26 cellular contexts compared by ENCODE assay signal in genomic region chr11:123157995-123158394, GRCh38. TPM values are rescaled to one million over a fixed set of nuclear protein-coding genes. Genes with fewer than 3 reads are reported as not detected.
DNase-seq lines count a peak whose midpoint lies in the region; ATAC-seq and TF ChIP-seq lines count a peak whose summit lies in the region.
"Had no signal": no experiment of that assay in that cellular context is flagged by ENCODE, and none has a peak within 500 bp of the region (broad histone marks: within the 10 kb centered on the region; RNA-seq: fewer than 3 reads in every experiment).

No MANE protein-coding gene starts in this region.

- POLR2A ChIA-PET in A673 (lab: Charles Lee; ENCODE audit: low non-redundant PET): no interaction called here

- H3K23ac ChIP-seq in mesenchymal stem cell (ENCODE audit: low read length in 2 of 2): no peak overlapping the region

- H3K9ac ChIP-seq in Loucy (ENCODE audit: low read depth, low read length, poor library complexity, severe bottlenecking): no peak overlapping the region
- H3K9ac ChIP-seq in mesenchymal stem cell (ENCODE audit: low read length): no peak overlapping the region
- H3K9ac ChIP-seq: BLaER1 had no signal

- TF ChIP-seq CTCF in A673 (conservative IDR thresholded peaks at IDR 0.05; ENCODE audit: low read depth, low read length): no peak
- no peak for TF ChIP-seq CTCF in Loucy (conservative IDR thresholded peaks at IDR 0.05; ENCODE audit: low read length)
- no peak for TF ChIP-seq CTCF in RWPE2 (IDR thresholded peaks at IDR 0.05; ENCODE audit: poor library complexity, severe bottlenecking)

- H3K4me2 ChIP-seq in Loucy (ENCODE audit: low read depth, low read length, poor library complexity, severe bottlenecking): peak overlapping the region; percentile 17
- no peak overlapping the region for H3K4me2 ChIP-seq in mesenchymal stem cell (ENCODE audit: low read length, poor library complexity, severe bottlenecking)
- H3K4me2 ChIP-seq: BLaER1 had no signal

- H4K91ac ChIP-seq in mesenchymal stem cell (ENCODE audit: low read length): peak overlapping the region; percentile 10

- H3K36me3 ChIP-seq in A673 (ENCODE audit: insufficient read depth, low read length, poor library complexity, severe bottlenecking) (no peaks in the 10 kb centered on the region), Loucy (ENCODE audit: insufficient read depth, low read length) (no peaks in the 10 kb centered on the region), RWPE2 (ENCODE audit: low read depth) (peaks cover 5% of the 10 kb centered on the region; the same call in 1 of the 2 replicates), mesenchymal stem cell (ENCODE audit: control insufficient read depth in 1 of 2, insufficient read depth in 2 of 2, low read depth in 1 of 2, low read length in 2 of 2) (peaks cover 0 to 81% of the 10 kb centered on the region in 2 experiments)
- H3K36me3 ChIP-seq: BLaER1, tibial artery, WERI-Rb-1 had no signal

- 95% methylated on average over 6 of the region's 7 CpGs for WGBS in mesenchymal stem cell

- intact Hi-C loops in A673 (cut with micrococcal nuclease; ENCODE audit: unreplicated experiment): no loop called here

- H3K79me2 ChIP-seq in Loucy (ENCODE audit: insufficient read depth, low read length): no peaks in the 10 kb centered on the region

- no peak overlapping the region for H2BK120ac ChIP-seq in mesenchymal stem cell (ENCODE audit: low read depth, low read length)

- no TSS peak for BruUV-seq in A673 (replicated peaks; lab: Mats Ljungman, UMichigan)

- peak overlapping the region; percentile 57 for H3K27ac ChIP-seq in A673 (ENCODE audit: low read depth, low read length, poor library complexity, severe bottlenecking)
- peak overlapping the region; percentile 21 for H3K27ac ChIP-seq in RWPE2 (ENCODE audit: poor library complexity, severe bottlenecking)
- H3K27ac ChIP-seq in mesenchymal stem cell (ENCODE audit: low read length, poor library complexity, severe bottlenecking): no peak overlapping the region
- H3K27ac ChIP-seq: BLaER1, body of pancreas, foreskin keratinocyte, tibial artery, WERI-Rb-1 had no signal

- H3F3A ChIP-seq in Loucy (ENCODE audit: low read depth): no peaks in the 10 kb centered on the region

- H3K4me3 ChIP-seq in A673 (ENCODE audit: low read depth, low read length, poor library complexity, severe bottlenecking) (no peak overlapping the region), Loucy (ENCODE audit: low read length, poor library complexity, severe bottlenecking) (no peak overlapping the region), RWPE2 (ENCODE audit: severe bottlenecking) (no peak overlapping the region), mesenchymal stem cell (ENCODE audit: insufficient read depth in 1 of 2, low read depth in 1 of 2, low read length in 2 of 2) (no peak overlapping the region)
- H3K4me3 ChIP-seq: BLaER1, body of pancreas, tibial artery had no signal

- H3K27me3 ChIP-seq in A673 (replicated peaks; ENCODE audit: insufficient read depth, low read depth, low read length, poor library complexity) (no peaks in the 10 kb centered on the region), Loucy (ENCODE audit: insufficient read depth, low read length, poor library complexity, severe bottlenecking) (no peaks in the 10 kb centered on the region), RWPE2 (ENCODE audit: insufficient read depth, poor library complexity, severe bottlenecking) (no peaks in the 10 kb centered on the region), mesenchymal stem cell (ENCODE audit: control insufficient read depth in 1 of 2, insufficient read depth in 1 of 2, low read length in 2 of 2) (no peaks in the 10 kb centered on the region)
- H3K27me3 ChIP-seq: BLaER1, body of pancreas, foreskin keratinocyte, tibial artery had no signal

- peaks cover 49% of the 10 kb centered on the region for H3K4me1 ChIP-seq in A673 (ENCODE audit: insufficient read depth, low read length, poor library complexity, severe bottlenecking)
- peaks cover 21% of the 10 kb centered on the region for H3K4me1 ChIP-seq in Loucy (ENCODE audit: insufficient read depth, low read length, poor library complexity, severe bottlenecking)
- peaks cover 22% of the 10 kb centered on the region for H3K4me1 ChIP-seq in RWPE2 (ENCODE audit: insufficient read depth, poor library complexity, severe bottlenecking)
- peaks cover 4% of the 10 kb centered on the region for H3K4me1 ChIP-seq in mesenchymal stem cell (ENCODE audit: control insufficient read depth, insufficient read depth, low read depth, low read length)
- H3K4me1 ChIP-seq: body of pancreas, tibial artery had no signal

- no peak for ATAC-seq in RWPE2 (ENCODE audit: low read depth)
- ATAC-seq: body of pancreas, foreskin keratinocyte had no signal

- H2AFZ ChIP-seq in Loucy (ENCODE audit: low read length): peak overlapping the region; percentile 11; the same call in 1 of the 2 replicates
- H2AFZ ChIP-seq in mesenchymal stem cell (ENCODE audit: low read depth, low read length): no peak overlapping the region

- CTCF ChIA-PET in A673 (lab: Charles Lee): no interaction called here

- DNase-seq in A673 (ENCODE audit: low spot score): no peak
- DNase-seq in RWPE2 (ENCODE audit: low spot score): no peak
- DNase-seq in mesenchymal stem cell: no peak
- no peak for DNase-seq in stimulated activated CD4-positive, alpha-beta T cell treated with anti-CD3 and anti-CD28 coated beads, Interleukin-2, amount 100 ng/mL, for 24 hours
- DNase-seq in NCI-H345 treated with DMSO at 0.1 percent for 48 hours (lab: John Stamatoyannopoulos, UW; ENCODE audit: unreplicated experiment): no peak
- no peak for DNase-seq in HCEC 1CT
- DNase-seq: activated CD4-positive, alpha-beta T cell treated with anti-CD3 and anti-CD28 coated beads, Interleukin-2, amount 50 U/mL, for 1 hour; activated naive CD4-positive, alpha-beta T cell; activated T-cell treated with anti-CD3 and anti-CD28 coated beads, Interleukin-2, amount 50 U/mL, for 48 hours; body of pancreas; COR-L47; DMS53; effector CD4-positive, alpha-beta T cell; foreskin keratinocyte; GOT3; hippocampal formation; NCI-H1092; NCI-H187 treated with DMSO at 0.1 percent for 48 hours; NCI-H446; SHP77 treated with DMSO at 0.1 percent for 48 hours; stimulated activated naive CD4-positive, alpha-beta T cell treated with Interleukin-2 at 50 U/mL for 16 hours; T1000; tibial artery; WERI-Rb-1 had no signal

- H3K79me1 ChIP-seq in mesenchymal stem cell (replicated peaks; ENCODE audit: low read length, poor library complexity, severe bottlenecking): peaks cover 8% of the 10 kb centered on the region

- H2BK12ac ChIP-seq in mesenchymal stem cell (ENCODE audit: low read length in 2 of 2): no peak overlapping the region

- no peak overlapping the region for H2BK5ac ChIP-seq in mesenchymal stem cell (ENCODE audit: low read depth, low read length, poor library complexity, severe bottlenecking)

- no peak overlapping the region for H2BK15ac ChIP-seq in mesenchymal stem cell (ENCODE audit: low read depth, poor library complexity, severe bottlenecking)

- no peak overlapping the region for H3K18ac ChIP-seq in mesenchymal stem cell (ENCODE audit: low read depth in 1 of 2, low read length in 2 of 2)

- no peaks in the 10 kb centered on the region for H3K9me3 ChIP-seq in A673 (ENCODE audit: low read depth, low read length, poor library complexity, severe bottlenecking)
- no peaks in the 10 kb centered on the region for H3K9me3 ChIP-seq in Loucy (ENCODE audit: insufficient read depth, low read depth, low read length)
- H3K9me3 ChIP-seq in RWPE2 (ENCODE audit: severe bottlenecking): no peaks in the 10 kb centered on the region
- no peaks in the 10 kb centered on the region for H3K9me3 ChIP-seq in mesenchymal stem cell (ENCODE audit: control insufficient read depth, low read length)
- H3K9me3 ChIP-seq: BLaER1, body of pancreas, tibial artery had no signal

- H3K14ac ChIP-seq in mesenchymal stem cell (ENCODE audit: low read length in 2 of 2): no peak overlapping the region

- H4K20me1 ChIP-seq in Loucy (ENCODE audit: insufficient read depth, low read length, poor library complexity, severe bottlenecking): no peaks in the 10 kb centered on the region
- H4K20me1 ChIP-seq: BLaER1 had no signal

- no peaks in the 10 kb centered on the region for H3K9me2 ChIP-seq in Loucy (replicated peaks; ENCODE audit: low read depth, low read length)

- H2AK5ac ChIP-seq in mesenchymal stem cell (ENCODE audit: low read length, severe bottlenecking): no peak overlapping the region

- no peak overlapping the region for H4K8ac ChIP-seq in mesenchymal stem cell (ENCODE audit: low read length)

- no peak overlapping the region for H3K4ac ChIP-seq in mesenchymal stem cell (ENCODE audit: low read depth in 1 of 2, low read length in 2 of 2)

RNA-seq across cellular contexts. Expression of gene CLMP, which starts 37.1 kb away (rescaled TPM):
- total RNA-seq in A673 (2021): 45.9 and 62.6 TPM in 2 replicates
- polyA plus RNA-seq in mesenchymal stem cell (2013, experiment 1 of 2): 46.5 TPM
- polyA plus RNA-seq in mesenchymal stem cell (2013, experiment 2 of 2): 48.1 TPM
